Comparison of ENCODE assay signal across 8 cellular contexts in genomic region chr12:49296836-49297694, GRCh38. TPM values are rescaled to one million over a fixed set of nuclear protein-coding genes. Genes with fewer than 3 reads are reported as not detected.
A peak's percentile ranks its signal among the peaks of the same experiment; 100 is the strongest.
DNase-seq lines count a peak whose midpoint lies in the region; ATAC-seq and TF ChIP-seq lines count a peak whose summit lies in the region.

No MANE protein-coding gene starts in this region.

- peaks cover 47% of the 10 kb centered on the region for H3K27me3 ChIP-seq in colonic mucosa

- no peak overlapping the region for H3K27ac ChIP-seq in colonic mucosa

- no peaks in the 10 kb centered on the region for H3K36me3 ChIP-seq in colonic mucosa

- no peaks in the 10 kb centered on the region for H3K36me3 Mint-ChIP-seq in T-cell
- H3K36me3 Mint-ChIP-seq in nephron (ENCODE audit: low read depth), result no peaks in the 10 kb centered on the region

- H3K4me3 ChIP-seq in colonic mucosa, result peak overlapping the region; percentile 0

- peak overlapping the region; percentile 31 to 34 for H3K9ac ChIP-seq in colonic mucosa (ENCODE audit: low read depth in 2 of 2, low read length in 2 of 2)

- no peaks in the 10 kb centered on the region for H3K9me3 ChIP-seq in colonic mucosa

- H3K4me1 ChIP-seq in colonic mucosa, result peaks cover 12% of the 10 kb centered on the region

- H3K9me3 Mint-ChIP-seq in T-cell, result no peaks in the 10 kb centered on the region
- no peaks in the 10 kb centered on the region for H3K9me3 Mint-ChIP-seq in nephron

- H3K27me3 Mint-ChIP-seq in T-cell, result peaks cover 41 to 48% of the 10 kb centered on the region in 2 donors
- peaks cover 96% of the 10 kb centered on the region for H3K27me3 Mint-ChIP-seq in nephron (ENCODE audit: low read depth)

- in situ Hi-C loops in Caki2 (cut with HindIII; ENCODE audit: low pct_unique_long_range_greater_than_20kb, low sequenced_read_pairs), result no loop called here

- H3K4me1 Mint-ChIP-seq in T-cell, result peaks cover 9 to 27% (median 17%) of the 10 kb centered on the region in 3 donors
- peaks cover 7% of the 10 kb centered on the region for H3K4me1 Mint-ChIP-seq in nephron

- ATAC-seq in T-cell (replicated peaks in 1 of 4) (peak; percentile 57 to 75 (median 62)), HG03457 (IDR thresholded peaks at IDR 0.05; ENCODE audit: unreplicated experiment) (no peak)

- TF ChIP-seq CTCF in colonic mucosa (IDR thresholded peaks at IDR 0.05), result peak; percentile 6
- TF ChIP-seq CTCF in nephron (IDR thresholded peaks at IDR 0.05; ENCODE audit: unreplicated experiment in 3 of 3), result peak in 2 of 3 experiments; percentile 17 to 26

- intact Hi-C loops in colonic mucosa (cut with DNase I), result no loop called here

- CTCF ChIA-PET in T-cell (lab: Charles Lee), result interaction anchor here (0.5 to 2.7 kb wide), 7 partner anchors 26 to 247 kb away, joined by 3 to 9 read pairs (median 4); partner anchors contain the start of genes C1QL4 (in 1 of the 2) and TROAP (in 1 of the 2)

- H3K27ac Mint-ChIP-seq in T-cell (no peak overlapping the region), nephron (no peak overlapping the region)

- peak overlapping the region; percentile 54 to 70 (median 65) for H3K4me3 Mint-ChIP-seq in T-cell
- H3K4me3 Mint-ChIP-seq in nephron, result peak overlapping the region; percentile 43 to 64 (median 56)

- peak; percentile 65 for DNase-seq in Caki2 (ENCODE audit: low read depth)
- DNase-seq in HuH-7.5 (ENCODE audit: low spot score), result peak; percentile 86
- peak in 27 of 34 experiments; percentile 3 to 46 (median 25) for DNase-seq in T-cell
- peak; percentile 72 for DNase-seq in colonic mucosa
- no peak for DNase-seq in SKM-1 treated with dmso at 0.1 percent for 144 hours (lab: John Stamatoyannopoulos, UW; ENCODE audit: unreplicated experiment)
- no peak for DNase-seq in ureter (ENCODE audit: low spot score)

- POLR2A ChIA-PET in T-cell (lab: Charles Lee), result no interaction called here

RNA-seq across cellular contexts. Expression of gene PRPH, which starts 2.1 kb away (rescaled TPM):
- total RNA-seq in Caki2 (2014; rRNA removed; shearing (Covaris generic); ENCODE audit: low replicate concordance), result 7.8 TPM in 1 of 2 replicates, not detected in the other
- total RNA-seq in T-cell, result not detected
- 10 to 100 TPM in 1 of 2 donors, 1 to 10 TPM in 1; 3.9 to 21.9 TPM for total RNA-seq in colonic mucosa
- total RNA-seq in ureter, result 1.7 TPM

RNA-seq across cellular contexts. Expression of gene TROAP, which starts 26.0 kb away (rescaled TPM):
- total RNA-seq in Caki2 (2014; rRNA removed; shearing (Covaris generic); ENCODE audit: low replicate concordance), result 12.0 and 41.5 TPM in 2 replicates
- total RNA-seq in T-cell (1 to 10 TPM in 4 of 5 donors, under 1 TPM in 1; 0.98 to 1.9 (median 1.3) TPM), colonic mucosa (10 to 100 TPM; 11.8 to 51.8 TPM), ureter (1.3 TPM)

RNA-seq across cellular contexts. Expression of gene TUBA1C, which starts 32.2 kb away (rescaled TPM):
- total RNA-seq in Caki2 (2014; rRNA removed; shearing (Covaris generic); ENCODE audit: low replicate concordance), result 755 and 799 TPM in 2 replicates
- total RNA-seq in T-cell (10 to 100 TPM; 16.4 to 53.7 (median 48.4) TPM), colonic mucosa (100 to 1,000 TPM; 183 to 368 TPM), ureter (201 TPM)

RNA-seq across cellular contexts. Expression of gene C1QL4, which starts 39.9 kb away (rescaled TPM):
- 25.7 and 31.2 TPM in 2 replicates for total RNA-seq in Caki2 (2014; rRNA removed; shearing (Covaris generic); ENCODE audit: low replicate concordance)
- not detected for total RNA-seq in T-cell
- not detected for total RNA-seq in colonic mucosa
- not detected for total RNA-seq in ureter

RNA-seq across cellular contexts. Expression of gene DNAJC22, which starts 49.6 kb away (rescaled TPM):
- total RNA-seq in Caki2 (2014; rRNA removed; shearing (Covaris generic); ENCODE audit: low replicate concordance), result 22.0 and 23.6 TPM in 2 replicates
- total RNA-seq in T-cell (under 1 TPM in 1 of 5 donors, not detected in 4; 0.07 TPM), colonic mucosa (10 to 100 TPM; 29.0 to 34.2 TPM), ureter (0.16 TPM)

Comparison
In these comparisons a context has a peak if more than half of its experiments do, and no peak if none do; other contexts are left out.
1. DNase-seq: peak in Caki2 (single experiment), HuH-7.5 (single experiment), T-cell (27 of 34) and colonic mucosa (single experiment); none in SKM-1 treated with dmso at 0.1 percent for 144 hours (single experiment) and ureter (single experiment).